Comparison of ENCODE assay signal across 1 cellular context in genomic region chr11:125364085-125364822, GRCh38.
TF ChIP-seq lines count a peak whose summit lies in the region.

No MANE protein-coding gene starts in this region.

TF ChIP-seq in GM23338, 12 proteins besides CTCF, POLR2A, EP300 and RAD21 (continued from another document):
- no peak for TF ChIP-seq REST (IDR thresholded peaks at IDR 0.05; ENCODE audit: unreplicated experiment)
- no peak for TF ChIP-seq CREB1 (CRISPR knock-in tag; IDR thresholded peaks at IDR 0.05; ENCODE audit: low read depth)
- TF ChIP-seq POLR2AphosphoS5 (IDR thresholded peaks at IDR 0.05; ENCODE audit: low read depth): no peak
- no peak for TF ChIP-seq EZH2phosphoT487 (IDR thresholded peaks at IDR 0.05; ENCODE audit: unreplicated experiment)
- TF ChIP-seq ZNF114 (CRISPR knock-in tag; IDR thresholded peaks at IDR 0.05): no peak
- TF ChIP-seq NANOG (IDR thresholded peaks at IDR 0.05; ENCODE audit: borderline replicate concordance): no peak
- TF ChIP-seq ZNF331 (CRISPR knock-in tag; IDR thresholded peaks at IDR 0.05; ENCODE audit: low read depth): no peak
